23 cellular contexts compared by ENCODE assay signal in genomic region chr5:24391816-24392215, GRCh38.
"Had no signal": no experiment of that assay in that cellular context is flagged by ENCODE, and none has a peak within 500 bp of the region (broad histone marks: within the 10 kb centered on the region; RNA-seq: fewer than 3 reads in every experiment).

No MANE protein-coding gene starts in this region.

- H3K4me3 ChIP-seq: adrenal gland had no signal

- H3K27me3 Mint-ChIP-seq: activated B cell treated with CpG ODN at 0.5 μM for 24 hours; activated CD4-positive, alpha-beta memory T cell treated with anti-CD3 and anti-CD28 coated beads for 36 hours; activated CD4-positive, alpha-beta T cell treated with anti-CD3 and anti-CD28 coated beads, Interleukin-2, amount 10 ng/mL, durations not matched to agents 24 days and 14 days; activated naive CD8-positive, alpha-beta T cell treated with anti-CD3 and anti-CD28 coated beads, Interleukin-2, amount 10 ng/mL, durations not matched to agents 7 days and 5 days; IgD-negative memory B cell had no signal

- DNase-seq: activated B cell treated with CpG ODN at 0.5 μM for 24 hours; activated CD4-positive, alpha-beta memory T cell treated with anti-CD3 and anti-CD28 coated beads for 36 hours; activated CD4-positive, alpha-beta T cell treated with anti-CD3 and anti-CD28 coated beads for 1 hour; activated CD4-positive, alpha-beta T cell treated with anti-CD3 and anti-CD28 coated beads, Interleukin-2, amount 10 ng/mL, durations not matched to agents 24 days and 14 days; activated CD8-positive, alpha-beta memory T cell treated with anti-CD3 and anti-CD28 coated beads for 24 hours; activated effector memory CD4-positive, alpha-beta T cell treated with anti-CD3 and anti-CD28 coated beads, Interleukin-2, amount 50 U/mL, for 16 hours; activated naive CD4-positive, alpha-beta T cell treated with Interleukin-2 at 50 U/mL for 16 hours; activated naive CD8-positive, alpha-beta T cell treated with anti-CD3 and anti-CD28 coated beads, Interleukin-2, amount 10 ng/mL, durations not matched to agents 7 days and 5 days; activated T-cell treated with anti-CD3 and anti-CD28 coated beads, Interleukin-2, amount 50 U/mL, for 4 hours; adrenal gland; cerebellar nuclear complex; NCI-H1105; NCI-H1436 treated with DMSO at 0.1 percent for 48 hours; NCI-H187; NCI-H2081; NCI-H510A treated with DMSO at 0.1 percent for 48 hours; NCI-H69; NK-92 treated with Interleukin-12 subunit alpha and Interleukin-12 subunit beta, amount 100 ng/mL, for 24 hours; SK-N-SH; SW 1271 had no signal

- H3K9me2 ChIP-seq: SK-N-SH had no signal

- ATAC-seq: activated T-cell treated with anti-CD3 and anti-CD28 coated beads, Interleukin-2, amount 50 U/mL, for 4 hours had no signal

- H3K27ac ChIP-seq: adrenal gland, KMS-11 had no signal

- H3K36me3 Mint-ChIP-seq: activated CD4-positive, alpha-beta memory T cell treated with anti-CD3 and anti-CD28 coated beads for 36 hours; activated naive CD8-positive, alpha-beta T cell treated with anti-CD3 and anti-CD28 coated beads, Interleukin-2, amount 10 ng/mL, durations not matched to agents 7 days and 5 days; IgD-negative memory B cell had no signal

- H3K9ac ChIP-seq: KMS-11, SK-N-SH had no signal

- H3K27me3 ChIP-seq: adrenal gland had no signal

- H3K4me1 Mint-ChIP-seq: activated B cell treated with CpG ODN at 0.5 μM for 24 hours; activated CD4-positive, alpha-beta T cell treated with anti-CD3 and anti-CD28 coated beads, Interleukin-2, amount 10 ng/mL, durations not matched to agents 24 days and 14 days; activated naive CD8-positive, alpha-beta T cell treated with anti-CD3 and anti-CD28 coated beads, Interleukin-2, amount 10 ng/mL, durations not matched to agents 7 days and 5 days; IgD-negative memory B cell had no signal

- H3K27ac Mint-ChIP-seq: activated B cell treated with CpG ODN at 0.5 μM for 24 hours; activated CD4-positive, alpha-beta memory T cell treated with anti-CD3 and anti-CD28 coated beads for 36 hours; activated CD4-positive, alpha-beta T cell treated with anti-CD3 and anti-CD28 coated beads, Interleukin-2, amount 10 ng/mL, durations not matched to agents 24 days and 14 days; activated naive CD8-positive, alpha-beta T cell treated with anti-CD3 and anti-CD28 coated beads, Interleukin-2, amount 10 ng/mL, durations not matched to agents 7 days and 5 days; IgD-negative memory B cell; T-helper 1 cell treated with Interleukin-12 subunit alpha and Interleukin-12 subunit beta and Interleukin-4 antibody, amounts not matched to agents 30 μg/mL and 1 μg/mL, for 36 hours had no signal

- H3K36me3 ChIP-seq: adrenal gland had no signal

- H3K4me2 ChIP-seq: KMS-11, SK-N-SH had no signal

- H3K9me3 ChIP-seq: adrenal gland, SK-N-SH had no signal

- H3K4me3 Mint-ChIP-seq: activated B cell treated with CpG ODN at 0.5 μM for 24 hours; activated CD4-positive, alpha-beta memory T cell treated with anti-CD3 and anti-CD28 coated beads for 36 hours; activated CD4-positive, alpha-beta T cell treated with anti-CD3 and anti-CD28 coated beads, Interleukin-2, amount 10 ng/mL, durations not matched to agents 24 days and 14 days; activated naive CD8-positive, alpha-beta T cell treated with anti-CD3 and anti-CD28 coated beads, Interleukin-2, amount 10 ng/mL, durations not matched to agents 7 days and 5 days; activated T-cell treated with anti-CD3 and anti-CD28 coated beads, Interleukin-2, amount 50 U/mL, for 4 hours; IgD-negative memory B cell; T-helper 1 cell treated with Interleukin-12 subunit alpha and Interleukin-12 subunit beta and Interleukin-4 antibody, amounts not matched to agents 30 μg/mL and 1 μg/mL, for 36 hours had no signal

- H3K4me1 ChIP-seq: adrenal gland had no signal
